13 cellular contexts compared by ENCODE assay signal in the genomic region with DNA sequence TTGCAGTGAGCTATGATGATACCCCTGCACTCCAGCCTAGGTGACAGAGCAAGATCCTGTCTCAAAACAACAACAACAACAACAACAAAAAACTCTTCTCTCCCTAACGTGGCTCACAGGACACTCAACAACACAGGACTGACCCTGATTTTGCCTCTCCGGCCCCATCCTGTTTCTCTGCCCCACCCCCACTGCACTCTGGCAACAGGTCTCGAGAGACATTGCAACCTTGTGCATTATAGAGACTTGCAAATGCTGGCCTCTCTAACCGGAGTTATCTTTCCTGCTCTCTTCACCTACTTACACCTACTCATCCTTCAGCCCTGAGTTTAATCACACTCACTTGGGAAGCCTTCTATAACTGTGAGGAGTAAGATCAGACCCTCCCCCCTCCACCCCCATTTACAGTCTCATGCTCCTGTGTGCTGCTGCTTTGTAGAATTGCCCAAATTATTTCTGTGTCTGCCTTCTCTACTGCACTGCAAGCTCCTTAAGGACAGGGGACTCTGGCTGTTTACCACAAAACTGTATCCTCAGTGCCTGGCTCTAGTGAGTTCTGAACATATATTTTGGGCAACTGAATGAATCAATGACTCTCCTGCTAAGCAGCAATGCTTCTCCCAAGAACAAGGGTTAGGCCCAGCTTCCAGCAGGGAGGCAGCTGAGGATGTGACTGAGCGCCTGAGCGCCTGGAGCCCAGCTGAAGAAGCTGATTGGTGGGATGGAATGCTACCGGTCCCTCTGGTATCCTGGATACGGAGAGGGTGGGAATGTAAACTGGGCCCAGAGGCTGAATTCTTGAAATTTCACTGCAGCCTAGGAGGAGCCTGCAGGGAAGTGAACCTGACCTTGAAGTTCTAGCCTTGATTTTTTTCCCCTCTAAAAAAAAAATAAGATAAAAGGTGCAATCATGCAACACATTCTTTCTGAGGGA. TPM values are rescaled to one million over a fixed set of nuclear protein-coding genes. Genes with fewer than 3 reads are reported as not detected.
DNase-seq lines count a peak whose midpoint lies in the region; ATAC-seq lines count a peak whose summit lies in the region.
"Had no signal": no experiment of that assay in that cellular context is flagged by ENCODE, and none has a peak within 500 bp of the region (broad histone marks: within the 10 kb centered on the region; RNA-seq: fewer than 3 reads in every experiment).

No MANE protein-coding gene starts in this region.

- no peak for ATAC-seq in GM19395 (IDR thresholded peaks at IDR 0.05; ENCODE audit: unreplicated experiment)

- H3K36me3 ChIP-seq in H7 (replicated peaks; ENCODE audit: control insufficient read depth, insufficient read depth, low read length), result no peaks in the 10 kb centered on the region

- H3K4me3 ChIP-seq in H7 (ENCODE audit: insufficient read depth, low read depth, low read length), result no peak overlapping the region

- intact Hi-C loops in posterior vena cava (cut with DNase I), result no loop called here

- DNase-seq in H7 (peak; percentile 87), amniotic epithelial cell (ENCODE audit: low read depth) (peak; percentile 68), iPS DF 19.7 (ENCODE audit: low read depth, low spot score) (peak; percentile 94), renal cortical epithelial cell (ENCODE audit: low read depth) (peak; percentile 96), H4 (ENCODE audit: low spot score) (no peak), NCI-H2196 (lab: John Stamatoyannopoulos, UW; ENCODE audit: unreplicated experiment) (no peak), posterior vena cava (ENCODE audit: low spot score) (no peak)
- DNase-seq: activated CD4-positive, alpha-beta T cell treated with anti-CD3 and anti-CD28 coated beads for 48 hours; GF-D8; MM.1S; OCI-M1; stimulated activated naive CD4-positive, alpha-beta T cell had no signal

- H3K27me3 ChIP-seq in H7 (ENCODE audit: control insufficient read depth, insufficient read depth, low read length), result no peaks in the 10 kb centered on the region

RNA-seq across cellular contexts. Expression of a gene that starts 43.0 kb away (rescaled TPM):
- total RNA-seq in H7 (2014; rRNA removed; shearing (Covaris generic)), result 11.8 and 15.5 TPM in 2 replicates
- total RNA-seq in renal cortical epithelial cell, result 173 and 319 TPM in 2 replicates
- total RNA-seq in H4 (2014; rRNA removed; shearing (Covaris generic)), result 3.2 and 8.3 TPM in 2 replicates
- under 1 TPM; 0.33 to 0.97 TPM for total RNA-seq in posterior vena cava

Comparison
In these comparisons a context has a peak if more than half of its experiments do, and no peak if none do; other contexts are left out.
1. DNase-seq: peak in H7 (single experiment), amniotic epithelial cell (single experiment), iPS DF 19.7 (single experiment) and renal cortical epithelial cell (single experiment); none in H4 (single experiment), NCI-H2196 (single experiment) and posterior vena cava (single experiment).
2. RNA of a gene that starts 43.0 kb away (total RNA-seq): 173 to 319 TPM in renal cortical epithelial cell; 11.8 to 15.5 TPM in H7, 3.2 to 8.3 TPM in H4 and 0.33 to 0.97 TPM in posterior vena cava; every median in the first group is over 10 times any median in the second.